In the genomic region with DNA sequence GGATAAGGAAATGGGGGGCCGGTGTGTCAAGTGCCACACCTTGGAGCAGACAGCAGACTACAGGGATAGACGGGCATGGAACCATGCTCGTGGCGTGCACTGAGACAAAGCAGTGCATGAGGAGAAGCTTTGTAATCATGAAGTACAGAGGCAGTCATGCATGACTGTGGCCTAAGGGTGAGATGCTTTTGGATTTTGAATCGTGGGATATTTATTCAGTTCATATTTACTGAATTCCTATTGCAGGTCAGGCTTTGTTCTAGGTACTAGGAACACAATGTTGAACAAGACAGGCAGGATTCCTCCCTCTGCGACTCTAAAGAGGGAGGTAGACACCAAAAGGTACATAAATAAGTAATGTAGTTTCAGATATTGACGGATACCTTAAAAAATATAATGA, we compare ENCODE assay signal across 23 cellular contexts.
DNase-seq lines count a peak whose midpoint lies in the region; ATAC-seq, FAIRE-seq and TF ChIP-seq lines count a peak whose summit lies in the region.
"Had no signal": no experiment of that assay in that cellular context is flagged by ENCODE, and none has a peak within 500 bp of the region (broad histone marks: within the 10 kb centered on the region; RNA-seq: fewer than 3 reads in every experiment).

No MANE protein-coding gene starts in this region.

- H2AFZ ChIP-seq in GM12878 (ENCODE audit: control insufficient read depth, low read depth, low read length): no peak overlapping the region
- H2AFZ ChIP-seq: GM23338 had no signal

- no peaks in the 10 kb centered on the region for H3K79me2 ChIP-seq in GM12878 (ENCODE audit: control insufficient read depth, insufficient read depth, low read length)

- no peak overlapping the region for H3K4me3 ChIP-seq in GM12878
- H3K4me3 ChIP-seq in testis: no peak overlapping the region
- H3K4me3 ChIP-seq in transverse colon: no peak overlapping the region
- H3K4me3 ChIP-seq: GM23338, MG63 had no signal

- no peak overlapping the region for H3K9ac ChIP-seq in GM12878 (ENCODE audit: control insufficient read depth, insufficient read depth, low read length)
- H3K9ac ChIP-seq: SK-N-SH had no signal

- CTCF ChIA-PET in GM12878 (lab: Yijun Ruan, JAX): no interaction called here

- no peak for TF ChIP-seq RAD21 in GM12878 (IDR thresholded peaks at IDR 0.05; ENCODE audit: insufficient read depth, low read depth, low read length)

- intact Hi-C loops in GM12878 (cut with micrococcal nuclease; ENCODE audit: unreplicated experiment) (no loop called here), testis (cut with DNase I; ENCODE audit: low total_unique reads) (no loop called here), transverse colon (cut with DNase I; ENCODE audit: low total_unique reads) (no loop called here)

- H3K27ac ChIP-seq in GM12878 (ENCODE audit: control insufficient read depth, insufficient read depth) (no peak overlapping the region), testis (no peak overlapping the region), transverse colon (no peak overlapping the region)
- H3K27ac ChIP-seq: C4-2B, HL-60 had no signal

- H3K27me3 ChIP-seq in GM12878 (replicated peaks in 1 of 2; ENCODE audit: control insufficient read depth in 2 of 2, insufficient read depth in 2 of 2, low read length in 1 of 2) (no peaks in the 10 kb centered on the region; a peak in 1 of 4 replicates), testis (no peaks in the 10 kb centered on the region), transverse colon (no peaks in the 10 kb centered on the region)
- H3K27me3 ChIP-seq: MG63 had no signal

- in situ Hi-C loops in GM12878 (cut with MboI) (no loop called here), transverse colon (cut with MboI; ENCODE audit: low pct_ligation_motif_present in 1 of 4, low pct_unique_long_range_greater_than_20kb in 1 of 4, low sequenced_read_pairs in 3 of 4) (no loop called here)

- DNase-seq in COLO668 (lab: John Stamatoyannopoulos, UW; ENCODE audit: unreplicated experiment): peak; percentile 46
- DNase-seq in NCI-H146 (lab: John Stamatoyannopoulos, UW): peak; percentile 48
- no peak for DNase-seq in GM12878 (ENCODE audit: low read depth, low spot score)
- peak; percentile 53 for DNase-seq in kidney tubule cell (ENCODE audit: low spot score)
- no peak for DNase-seq in testis
- no peak for DNase-seq in NCI-H1694 treated with DMSO at 0.1 percent for 48 hours (lab: John Stamatoyannopoulos, UW)
- DNase-seq in amniotic stem cell (lab: John Stamatoyannopoulos, UW): no peak
- DNase-seq in transverse colon: no peak
- DNase-seq: ACHN, HCEC 1CT, MG63, NCI-H1092, NCI-H1694, NCI-H2171, NCI-H446 treated with DMSO at 0.1 percent for 48 hours, NCI-H774, Right ventricle myocardium superior, SK-N-SH, T-cell had no signal

- no peak for FAIRE-seq in GM12878 (lab: Jason Lieb, UNC)
- FAIRE-seq: G401.6 had no signal

- no peaks in the 10 kb centered on the region for H4K20me1 ChIP-seq in GM12878 (ENCODE audit: control insufficient read depth, insufficient read depth)

- 62% methylated on average over 7 of the region's 7 CpGs for WGBS in GM12878 (ENCODE audit: insufficient coverage, insufficient replicate concordance, low lambda C conversion rate, missing lambda C conversion rate)
- WGBS in testis, 2 donors: 84 to 90% methylated on average over 7 of the region's 7 CpGs
- 79 to 83% methylated on average over 2 to 7 of the region's 7 CpGs for WGBS in transverse colon (ENCODE audit: low coverage in 1 of 2), 2 donors

- TF ChIP-seq EP300 in GM12878 (IDR thresholded peaks at IDR 0.05; ENCODE audit: borderline replicate concordance in 1 of 2, control insufficient read depth in 1 of 2, low read depth in 2 of 2, low read length in 2 of 2): no peak
- TF ChIP-seq EP300 in transverse colon (IDR thresholded peaks at IDR 0.05; ENCODE audit: low read depth): no peak

- no peaks in the 10 kb centered on the region for H3K9me3 ChIP-seq in GM12878 (replicated peaks; ENCODE audit: control insufficient read depth, insufficient read depth, low read length)
- no peaks in the 10 kb centered on the region for H3K9me3 ChIP-seq in testis
- H3K9me3 ChIP-seq in transverse colon: no peaks in the 10 kb centered on the region
- H3K9me3 ChIP-seq: MG63, SK-N-SH had no signal

- TF ChIP-seq POLR2A in GM12878 (IDR thresholded peaks at IDR 0.05; ENCODE audit: low read depth, low read length) (no peak), testis (IDR thresholded peaks at IDR 0.05) (no peak), transverse colon (IDR thresholded peaks at IDR 0.05) (no peak)

- H3K4me2 ChIP-seq in GM12878 (ENCODE audit: control insufficient read depth, insufficient read depth): no peak overlapping the region
- H3K4me2 ChIP-seq: GM23338, SK-N-SH had no signal

- POLR2A ChIA-PET in GM12878 (lab: Charles Lee): no interaction called here

- TF ChIP-seq CTCF in GM12878 (IDR thresholded peaks at IDR 0.05 in 2 of 3, conservative IDR thresholded peaks at IDR 0.05 in 1 of 3; ENCODE audit: control insufficient read depth in 2 of 3, extremely low read depth in 1 of 3, insufficient read depth in 1 of 3, low read depth in 3 of 3, low read length in 3 of 3): no peak
- TF ChIP-seq CTCF in testis (IDR thresholded peaks at IDR 0.05): no peak
- no peak for TF ChIP-seq CTCF in transverse colon (IDR thresholded peaks at IDR 0.05)

- BruUV-seq in GM12878 (replicated peaks; lab: Mats Ljungman, UMichigan): no TSS peak

- no peak for ATAC-seq in GM12878
- ATAC-seq: GM23338, T-cell had no signal

- no peaks in the 10 kb centered on the region for H3K36me3 ChIP-seq in GM12878 (ENCODE audit: control insufficient read depth in 2 of 2, insufficient read depth in 2 of 2, low read length in 1 of 2)
- no peaks in the 10 kb centered on the region for H3K36me3 ChIP-seq in testis (ENCODE audit: low read depth, missing control alignments)
- no peaks in the 10 kb centered on the region for H3K36me3 ChIP-seq in transverse colon
- H3K36me3 ChIP-seq: MG63 had no signal

- SMC1A ChIA-PET in GM12878 (lab: Charles Lee; ENCODE audit: uncharacterized antibody, unreplicated experiment): interaction anchor here (1.4 to 2.9 kb wide), 2 partner anchors 279 to 421 kb away, joined by 3 to 8 read pairs; no protein-coding TSS in a partner anchor

- RAD21 ChIA-PET in GM12878 (lab: Charles Lee; ENCODE audit: unreplicated experiment): no interaction called here

- H3K4me1 ChIP-seq in GM12878 (ENCODE audit: control insufficient read depth, insufficient read depth, low read length): no peaks in the 10 kb centered on the region
- no peaks in the 10 kb centered on the region for H3K4me1 ChIP-seq in testis
- peaks cover 0 to 10% (median 3%) of the 10 kb centered on the region in 4 donors for H3K4me1 ChIP-seq in transverse colon

TF ChIP-seq in GM12878, 131 proteins besides CTCF, POLR2A, EP300 and RAD21:
- TF ChIP-seq STAT3 (IDR thresholded peaks at IDR 0.05; ENCODE audit: low read depth, low read length) (no peak), PAX8 (IDR thresholded peaks at IDR 0.05) (peak; percentile 58; the same call in 1 of the 2 replicates), PAX5 (IDR thresholded peaks at IDR 0.05; ENCODE audit: borderline replicate concordance, low read depth, low read length) (0 out of 2 replicates have a peak, but pooled peaks have one; percentile 49)

Comparison
In these comparisons a context has a peak if more than half of its experiments do, and no peak if none do; other contexts are left out.
1. DNase-seq: peak in COLO668 (single experiment), NCI-H146 (single experiment) and kidney tubule cell (single experiment); none in GM12878 (single experiment), testis (single experiment), NCI-H1694 treated with DMSO at 0.1 percent for 48 hours (single experiment), amniotic stem cell (single experiment) and transverse colon (single experiment).